ENCODE assay signal across 9 cellular contexts in the genomic region with DNA sequence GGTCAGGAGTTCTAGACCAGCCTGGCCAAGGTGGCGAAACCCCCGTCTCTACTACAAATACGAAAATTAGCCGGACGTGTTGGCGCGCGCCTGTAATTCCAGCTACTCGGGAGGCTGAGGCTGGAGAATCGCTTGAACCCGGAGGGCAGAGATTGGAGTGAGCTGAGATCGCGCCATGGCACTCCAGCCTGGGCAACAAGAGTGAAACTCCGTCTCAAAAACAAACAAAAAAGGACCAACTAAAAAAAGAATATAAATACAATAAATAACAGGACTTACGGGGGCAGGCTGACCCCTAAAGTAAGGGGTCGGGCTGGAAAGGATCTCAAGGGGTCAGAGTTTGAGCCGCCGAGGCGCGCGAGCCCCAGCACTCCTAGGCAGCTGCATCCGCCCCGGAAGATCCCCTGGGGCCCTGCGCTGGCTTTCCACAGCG. TPM values are rescaled to one million over a fixed set of nuclear protein-coding genes. Genes with fewer than 3 reads are reported as not detected.
DNase-seq lines count a peak whose midpoint lies in the region; ATAC-seq and TF ChIP-seq lines count a peak whose summit lies in the region.
"Had no signal": no experiment of that assay in that cellular context is flagged by ENCODE, and none has a peak within 500 bp of the region (broad histone marks: within the 10 kb centered on the region; RNA-seq: fewer than 3 reads in every experiment).

No MANE protein-coding gene starts in this region.

- H3K4me1 Mint-ChIP-seq in activated B cell treated with CpG ODN at 0.5 μM for 24 hours: peaks cover 34% of the 10 kb centered on the region
- peaks cover 47% of the 10 kb centered on the region for H3K4me1 Mint-ChIP-seq in stimulated activated naive CD8-positive, alpha-beta T cell treated with anti-CD3 and anti-CD28 coated beads, Interleukin-15, amount 100 ng/mL, for 72 hours

- intact Hi-C loops in HCT116 (cut with micrococcal nuclease): loop anchor here (1.0 to 10.0 kb wide), 5 partner anchors 78 to 326 kb away; a partner anchor contains a TSS
- intact Hi-C loops in activated B cell treated with CpG ODN at 0.5 μM for 24 hours (cut with micrococcal nuclease): loop anchor here (1.0 to 10.0 kb wide), 12 partner anchors 30 to 430 kb away; a partner anchor contains a TSS

- no peak for TF ChIP-seq RAD21 in HCT116 (IDR thresholded peaks at IDR 0.05; ENCODE audit: low read depth)

- no peak for TF ChIP-seq POLR2A in HCT116 (IDR thresholded peaks at IDR 0.05; ENCODE audit: borderline replicate concordance, extremely low read depth, insufficient read depth, insufficient read length)

- BruUV-seq in HCT116 (replicated peaks; lab: Mats Ljungman, UMichigan): TSS peak; percentile 79

- no peaks in the 10 kb centered on the region for H3K9me2 ChIP-seq in HCT116 (ENCODE audit: insufficient read depth)

- peaks cover 14 to 19% of the 10 kb centered on the region in 2 experiments for H3K4me1 ChIP-seq in HCT116 (ENCODE audit: control insufficient read depth in 1 of 2, insufficient read depth in 2 of 2, low read length in 2 of 2)

- H4K20me1 ChIP-seq in HCT116 (ENCODE audit: insufficient read depth): no peaks in the 10 kb centered on the region

- H3K27ac ChIP-seq in HCT116 (ENCODE audit: low read depth, low read length): peak overlapping the region; percentile 93

- DNase-seq in HCT116 (ENCODE audit: low read depth, low spot score) (no peak), activated B cell treated with CpG ODN at 0.5 μM for 24 hours (no peak), CD1c-positive myeloid dendritic cell (ENCODE audit: extremely low spot score) (no peak), Ammon's horn (ENCODE audit: low spot score) (no peak)
- no peak for DNase-seq in stimulated activated naive CD8-positive, alpha-beta T cell treated with anti-CD3 and anti-CD28 coated beads, Interleukin-15, amount 100 ng/mL, for 72 hours

- peak overlapping the region; percentile 100 for H3K9ac ChIP-seq in HCT116 (ENCODE audit: low read length)

- peaks cover 9 to 28% of the 10 kb centered on the region in 2 experiments for H3K36me3 ChIP-seq in HCT116 (ENCODE audit: control insufficient read depth in 1 of 2, insufficient read depth in 2 of 2, low read length in 2 of 2)

- peaks cover 34% of the 10 kb centered on the region for H3K36me3 Mint-ChIP-seq in activated B cell treated with CpG ODN at 0.5 μM for 24 hours (ENCODE audit: low read depth)

- H2AFZ ChIP-seq in HCT116 (ENCODE audit: low read depth, low read length, poor library complexity, severe bottlenecking): no peak overlapping the region

- peaks cover 57% of the 10 kb centered on the region for H3K79me2 ChIP-seq in HCT116 (ENCODE audit: insufficient read depth, low read length)

- no peaks in the 10 kb centered on the region for H3K9me3 Mint-ChIP-seq in activated B cell treated with CpG ODN at 0.5 μM for 24 hours
- no peaks in the 10 kb centered on the region for H3K9me3 Mint-ChIP-seq in stimulated activated naive CD8-positive, alpha-beta T cell treated with anti-CD3 and anti-CD28 coated beads, Interleukin-15, amount 100 ng/mL, for 72 hours

- peak overlapping the region; percentile 99 for H3K4me3 Mint-ChIP-seq in activated B cell treated with CpG ODN at 0.5 μM for 24 hours
- H3K4me3 Mint-ChIP-seq in stimulated activated naive CD8-positive, alpha-beta T cell treated with anti-CD3 and anti-CD28 coated beads, Interleukin-15, amount 100 ng/mL, for 72 hours: peak overlapping the region; percentile 88 to 89

- peak overlapping the region; percentile 88 for H3K4me2 ChIP-seq in HCT116 (ENCODE audit: low read length)

- no peaks in the 10 kb centered on the region for H3K27me3 ChIP-seq in HCT116 (ENCODE audit: insufficient read depth, low read length)

- peak overlapping the region; percentile 99 for H3K27ac Mint-ChIP-seq in activated B cell treated with CpG ODN at 0.5 μM for 24 hours
- peak overlapping the region; percentile 98 for H3K27ac Mint-ChIP-seq in stimulated activated naive CD8-positive, alpha-beta T cell treated with anti-CD3 and anti-CD28 coated beads, Interleukin-15, amount 100 ng/mL, for 72 hours

- POLR2A ChIA-PET in HCT116 (lab: Charles Lee) (interaction anchor here (0.6 to 3.2 kb wide), 17 partner anchors 10 to 327 kb away, joined by 3 to 15 read pairs (median 4); a partner anchor contains a TSS), activated B cell treated with CpG ODN at 0.5 μM for 24 hours (lab: Charles Lee) (interaction anchor here (0.9 to 3.4 kb wide), 26 partner anchors 9 to 344 kb away, joined by 3 to 47 read pairs (median 4); a partner anchor contains a TSS)

- RAD21 ChIA-PET in HCT116 (lab: Charles Lee; ENCODE audit: low non-redundant PET in 1 of 2, low total read pairs in 2 of 2, uncharacterized antibody in 2 of 2, unreplicated experiment in 2 of 2): interaction anchor here (1.0 to 1.7 kb wide), 4 partner anchors 157 to 327 kb away, joined by 3 to 8 read pairs (median 5); a partner anchor contains a TSS

- no peak for ATAC-seq in HCT116
- peak; percentile 4 for ATAC-seq in activated B cell treated with CpG ODN at 0.5 μM for 24 hours (ENCODE audit: low read depth)
- ATAC-seq in stimulated activated naive CD8-positive, alpha-beta T cell treated with anti-CD3 and anti-CD28 coated beads, Interleukin-15, amount 100 ng/mL, for 72 hours: peak; percentile 50
- ATAC-seq in GM18868 (IDR thresholded peaks at IDR 0.05; ENCODE audit: unreplicated experiment): no peak

- no peaks in the 10 kb centered on the region for H3K9me3 ChIP-seq in HCT116 (ENCODE audit: control insufficient read depth in 1 of 2, insufficient read depth in 1 of 2, low read depth in 1 of 2, low read length in 2 of 2)

- CTCF ChIA-PET in HCT116 (lab: Charles Lee): interaction anchor here (0.9 to 2.5 kb wide), 8 partner anchors 29 to 327 kb away, joined by 3 to 20 read pairs (median 5); a partner anchor contains a TSS
- CTCF ChIA-PET in activated B cell treated with CpG ODN at 0.5 μM for 24 hours (lab: Charles Lee): interaction anchor here (0.9 to 2.5 kb wide), 11 partner anchors 31 to 555 kb away, joined by 3 to 23 read pairs (median 9); a partner anchor contains a TSS

- H3K4me3 ChIP-seq in HCT116 (replicated peaks in 1 of 2; ENCODE audit: low read depth in 1 of 2, low read length in 2 of 2): peak overlapping the region; percentile 86 to 100
- H3K4me3 ChIP-seq in iPS-11a (ENCODE audit: low read depth, low read length): peak overlapping the region; percentile 89

- H3K27me3 Mint-ChIP-seq in activated B cell treated with CpG ODN at 0.5 μM for 24 hours: no peaks in the 10 kb centered on the region
- H3K27me3 Mint-ChIP-seq in stimulated activated naive CD8-positive, alpha-beta T cell treated with anti-CD3 and anti-CD28 coated beads, Interleukin-15, amount 100 ng/mL, for 72 hours: no peaks in the 10 kb centered on the region

- TF ChIP-seq CTCF in HCT116 (IDR thresholded peaks at IDR 0.05 in 2 of 3, conservative IDR thresholded peaks at IDR 0.05 in 1 of 3; ENCODE audit: borderline replicate concordance in 1 of 3, insufficient read depth in 1 of 3, low read depth in 2 of 3, low read length in 2 of 3): no peak
- TF ChIP-seq CTCF in activated B cell treated with CpG ODN at 0.5 μM for 24 hours (IDR thresholded peaks at IDR 0.05): no peak

TF ChIP-seq in HCT116, 20 proteins besides CTCF, POLR2A, EP300 and RAD21:
- TF ChIP-seq ELF1 (IDR thresholded peaks at IDR 0.05; ENCODE audit: borderline replicate concordance, low read depth): no peak
- TF ChIP-seq ZFX (IDR thresholded peaks at IDR 0.05): no peak
- no peak for TF ChIP-seq CBX3 (IDR thresholded peaks at IDR 0.05; ENCODE audit: low read depth)
- TF ChIP-seq, protein P1, sequence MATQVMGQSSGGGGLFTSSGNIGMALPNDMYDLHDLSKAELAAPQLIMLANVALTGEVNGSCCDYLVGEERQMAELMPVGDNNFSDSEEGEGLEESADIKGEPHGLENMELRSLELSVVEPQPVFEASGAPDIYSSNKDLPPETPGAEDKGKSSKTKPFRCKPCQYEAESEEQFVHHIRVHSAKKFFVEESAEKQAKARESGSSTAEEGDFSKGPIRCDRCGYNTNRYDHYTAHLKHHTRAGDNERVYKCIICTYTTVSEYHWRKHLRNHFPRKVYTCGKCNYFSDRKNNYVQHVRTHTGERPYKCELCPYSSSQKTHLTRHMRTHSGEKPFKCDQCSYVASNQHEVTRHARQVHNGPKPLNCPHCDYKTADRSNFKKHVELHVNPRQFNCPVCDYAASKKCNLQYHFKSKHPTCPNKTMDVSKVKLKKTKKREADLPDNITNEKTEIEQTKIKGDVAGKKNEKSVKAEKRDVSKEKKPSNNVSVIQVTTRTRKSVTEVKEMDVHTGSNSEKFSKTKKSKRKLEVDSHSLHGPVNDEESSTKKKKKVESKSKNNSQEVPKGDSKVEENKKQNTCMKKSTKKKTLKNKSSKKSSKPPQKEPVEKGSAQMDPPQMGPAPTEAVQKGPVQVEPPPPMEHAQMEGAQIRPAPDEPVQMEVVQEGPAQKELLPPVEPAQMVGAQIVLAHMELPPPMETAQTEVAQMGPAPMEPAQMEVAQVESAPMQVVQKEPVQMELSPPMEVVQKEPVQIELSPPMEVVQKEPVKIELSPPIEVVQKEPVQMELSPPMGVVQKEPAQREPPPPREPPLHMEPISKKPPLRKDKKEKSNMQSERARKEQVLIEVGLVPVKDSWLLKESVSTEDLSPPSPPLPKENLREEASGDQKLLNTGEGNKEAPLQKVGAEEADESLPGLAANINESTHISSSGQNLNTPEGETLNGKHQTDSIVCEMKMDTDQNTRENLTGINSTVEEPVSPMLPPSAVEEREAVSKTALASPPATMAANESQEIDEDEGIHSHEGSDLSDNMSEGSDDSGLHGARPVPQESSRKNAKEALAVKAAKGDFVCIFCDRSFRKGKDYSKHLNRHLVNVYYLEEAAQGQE (IDR thresholded peaks at IDR 0.05; ENCODE audit: low read depth): no peak
- no peak for TF ChIP-seq EZH2phosphoT487 (IDR thresholded peaks at IDR 0.05; ENCODE audit: borderline replicate concordance)
- no peak for TF ChIP-seq TCF7L2 (IDR thresholded peaks at IDR 0.05; ENCODE audit: borderline replicate concordance, extremely low read depth, insufficient read depth, insufficient read length)
- no peak for TF ChIP-seq CEBPB (IDR thresholded peaks at IDR 0.05; ENCODE audit: low read depth)
- TF ChIP-seq ZNF274 (IDR thresholded peaks at IDR 0.05; ENCODE audit: low read depth, low read length): no peak
- TF ChIP-seq EZH2 (IDR thresholded peaks at IDR 0.05): no peak
- TF ChIP-seq SRF (IDR thresholded peaks at IDR 0.05; ENCODE audit: low read depth): no peak
- TF ChIP-seq JUND (IDR thresholded peaks at IDR 0.05): no peak

RNA-seq across cellular contexts. Expression of a gene that starts 0.5 kb away (rescaled TPM):
- total RNA-seq in HCT116 (2021; ENCODE audit: unreplicated experiment) (149 TPM), activated B cell treated with CpG ODN at 0.5 μM for 24 hours (36.7 and 38.8 TPM in 2 replicates)
- polyA plus RNA-seq in HCT116 (2012): 105 and 113 TPM in 2 replicates

RNA-seq across cellular contexts. Expression of a gene that starts 3.3 kb away (rescaled TPM):
- total RNA-seq in HCT116 (2021; ENCODE audit: unreplicated experiment) (not detected), activated B cell treated with CpG ODN at 0.5 μM for 24 hours (not detected in 2 replicates)
- 0.86 TPM in 1 of 2 replicates, not detected in the other for polyA plus RNA-seq in HCT116 (2012)
- total RNA-seq: M059J, occipital lobe had no signal

RNA-seq across cellular contexts. Expression of a gene that starts 30.4 kb away (rescaled TPM):
- total RNA-seq in HCT116 (2021; ENCODE audit: unreplicated experiment): 38.3 TPM
- 27.0 and 27.6 TPM in 2 replicates for polyA plus RNA-seq in HCT116 (2012)
- 27.5 and 28.6 TPM in 2 replicates for total RNA-seq in activated B cell treated with CpG ODN at 0.5 μM for 24 hours

RNA-seq across cellular contexts. Expression of a gene that starts 33.5 kb away (rescaled TPM):
- total RNA-seq in HCT116 (2021; ENCODE audit: unreplicated experiment) (10.7 TPM), activated B cell treated with CpG ODN at 0.5 μM for 24 hours (0.46 and 0.49 TPM in 2 replicates)
- 4.1 and 4.8 TPM in 2 replicates for polyA plus RNA-seq in HCT116 (2012)

Comparison
In these comparisons a context has a peak if more than half of its experiments do, and no peak if none do; other contexts are left out.
1. ATAC-seq: peak in activated B cell treated with CpG ODN at 0.5 μM for 24 hours (single experiment) and stimulated activated naive CD8-positive, alpha-beta T cell treated with anti-CD3 and anti-CD28 coated beads, Interleukin-15, amount 100 ng/mL, for 72 hours (single experiment); none in HCT116 (single experiment) and GM18868 (single experiment).